ENCODE assay signal across 8 cellular contexts in the genomic region with DNA sequence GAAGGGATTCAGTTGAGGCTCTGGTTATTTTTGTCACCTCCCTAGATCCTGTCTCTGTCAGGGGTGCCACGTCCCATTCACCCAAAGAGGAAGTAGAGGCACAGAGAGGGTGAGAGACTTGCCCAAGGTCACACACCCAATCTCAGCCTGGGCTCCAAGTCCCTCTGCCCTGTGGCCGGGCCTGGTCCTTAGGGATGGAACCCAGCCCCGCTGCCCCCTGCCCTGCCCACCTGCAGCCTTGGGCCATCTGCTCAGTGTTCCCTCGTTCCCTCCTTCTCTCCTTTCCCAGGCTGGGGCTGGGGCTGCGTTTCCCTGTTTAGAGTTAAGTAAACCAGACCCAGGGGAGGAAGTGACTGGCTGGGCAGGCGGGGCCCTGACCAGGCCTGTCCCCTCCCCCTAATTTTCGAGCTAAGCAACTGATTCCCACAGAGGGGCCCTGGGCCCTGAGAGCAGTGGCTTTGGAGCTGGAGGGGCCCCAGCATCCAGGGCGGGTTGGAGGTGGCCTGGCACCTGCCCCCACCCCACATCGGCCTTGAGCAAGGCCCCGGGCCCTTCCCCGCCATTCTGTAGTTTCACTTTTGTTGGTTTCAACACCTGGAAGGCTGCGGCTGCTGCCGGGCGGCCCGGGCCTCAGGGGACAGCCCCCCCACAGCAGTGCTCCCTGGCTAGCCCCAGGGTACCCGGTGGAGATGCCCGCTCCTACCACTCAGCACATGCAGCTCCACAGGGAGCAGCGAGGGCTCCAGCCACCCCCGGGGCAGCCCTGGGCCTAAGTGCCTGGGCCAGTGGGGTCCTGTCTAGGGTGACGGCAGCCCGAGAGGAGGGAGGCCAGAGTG. TPM values are rescaled to one million over a fixed set of nuclear protein-coding genes. Genes with fewer than 3 reads are reported as not detected.
DNase-seq lines count a peak whose midpoint lies in the region; ATAC-seq and TF ChIP-seq lines count a peak whose summit lies in the region.

No MANE protein-coding gene starts in this region.

- peaks cover 8% of the 10 kb centered on the region for H3K36me3 Mint-ChIP-seq in activated naive CD8-positive, alpha-beta T cell treated with anti-CD3 and anti-CD28 coated beads for 36 hours

- H3K27ac Mint-ChIP-seq in activated naive CD8-positive, alpha-beta T cell treated with anti-CD3 and anti-CD28 coated beads for 36 hours = peak overlapping the region; percentile 91

- peaks cover 31% of the 10 kb centered on the region for H3K36me3 ChIP-seq in left ventricle myocardium inferior

- H3K4me1 Mint-ChIP-seq in activated naive CD8-positive, alpha-beta T cell treated with anti-CD3 and anti-CD28 coated beads for 36 hours = peaks cover 21% of the 10 kb centered on the region

- H3K4me3 Mint-ChIP-seq in activated naive CD8-positive, alpha-beta T cell treated with anti-CD3 and anti-CD28 coated beads for 36 hours = peak overlapping the region; percentile 91

- peak overlapping the region; percentile 94 for H3K27ac ChIP-seq in left ventricle myocardium inferior (replicated peaks)

- no peaks in the 10 kb centered on the region for H3K9me3 ChIP-seq in left ventricle myocardium inferior (replicated peaks)

- ATAC-seq in HG03045 (IDR thresholded peaks at IDR 0.05; ENCODE audit: unreplicated experiment) (peak; percentile 46), sciatic nerve (peak; percentile 52)

- peaks cover 57% of the 10 kb centered on the region for H3K4me1 ChIP-seq in left ventricle myocardium inferior

- no peaks in the 10 kb centered on the region for H3K27me3 ChIP-seq in left ventricle myocardium inferior (ENCODE audit: low read depth)

- H3K4me3 ChIP-seq in left ventricle myocardium inferior = peak overlapping the region; percentile 78

- no peaks in the 10 kb centered on the region for H3K9me3 Mint-ChIP-seq in activated naive CD8-positive, alpha-beta T cell treated with anti-CD3 and anti-CD28 coated beads for 36 hours

- no peaks in the 10 kb centered on the region for H3K27me3 Mint-ChIP-seq in activated naive CD8-positive, alpha-beta T cell treated with anti-CD3 and anti-CD28 coated beads for 36 hours

- intact Hi-C loops in left ventricle myocardium inferior (cut with micrococcal nuclease) = no loop called here
- intact Hi-C loops in sciatic nerve (cut with DNase I) = no loop called here

- TF ChIP-seq CTCF in left ventricle myocardium inferior (IDR thresholded peaks at IDR 0.05; ENCODE audit: borderline replicate concordance) = no peak

- DNase-seq in DMS 273 (lab: John Stamatoyannopoulos, UW; ENCODE audit: unreplicated experiment) (peak; percentile 64), DMS 273 treated with DMSO at 0.1 percent for 48 hours (lab: John Stamatoyannopoulos, UW) (no peak), SIG-M5 treated with dmso at 0.1 percent for 504 hours (lab: John Stamatoyannopoulos, UW; ENCODE audit: unreplicated experiment) (peak; percentile 82), left ventricle myocardium inferior (peak; percentile 66), sciatic nerve (ENCODE audit: low spot score) (peak; percentile 79), foreskin melanocyte (no peak)
- peak; percentile 71 for DNase-seq in activated naive CD8-positive, alpha-beta T cell treated with anti-CD3 and anti-CD28 coated beads for 36 hours

RNA-seq across cellular contexts. Expression of a gene that starts 1.5 kb away (rescaled TPM):
- total RNA-seq in activated naive CD8-positive, alpha-beta T cell treated with anti-CD3 and anti-CD28 coated beads for 36 hours = 100 to 1,000 TPM; 108 to 113 TPM
- total RNA-seq in left ventricle myocardium inferior (23.4 TPM), sciatic nerve (128 TPM)

RNA-seq across cellular contexts. Expression of a gene that starts 9.9 kb away (rescaled TPM):
- 100 to 1,000 TPM; 109 to 126 TPM for total RNA-seq in activated naive CD8-positive, alpha-beta T cell treated with anti-CD3 and anti-CD28 coated beads for 36 hours
- 436 TPM for total RNA-seq in left ventricle myocardium inferior
- 63.9 TPM for total RNA-seq in sciatic nerve

RNA-seq across cellular contexts. Expression of a gene that starts 30.2 kb away (rescaled TPM):
- not detected for total RNA-seq in activated naive CD8-positive, alpha-beta T cell treated with anti-CD3 and anti-CD28 coated beads for 36 hours
- total RNA-seq in left ventricle myocardium inferior = 3.7 TPM
- total RNA-seq in sciatic nerve = 46.7 TPM

RNA-seq across cellular contexts. Expression of a gene that starts 36.4 kb away (rescaled TPM):
- total RNA-seq in activated naive CD8-positive, alpha-beta T cell treated with anti-CD3 and anti-CD28 coated beads for 36 hours = 10 to 100 TPM; 11.6 to 13.1 TPM
- 6.1 TPM for total RNA-seq in left ventricle myocardium inferior
- total RNA-seq in sciatic nerve = 37.0 TPM

Comparison
In these comparisons a context has a peak if more than half of its experiments do, and no peak if none do; other contexts are left out.
1. DNase-seq: peak in DMS 273 (single experiment), SIG-M5 treated with dmso at 0.1 percent for 504 hours (single experiment), activated naive CD8-positive, alpha-beta T cell treated with anti-CD3 and anti-CD28 coated beads for 36 hours (single experiment), left ventricle myocardium inferior (single experiment) and sciatic nerve (single experiment); none in DMS 273 treated with DMSO at 0.1 percent for 48 hours (single experiment) and foreskin melanocyte (single experiment).
2. RNA of a gene that starts 30.2 kb away (total RNA-seq): 46.7 TPM in sciatic nerve (single experiment); 3.7 TPM in left ventricle myocardium inferior (single experiment) and not detected in activated naive CD8-positive, alpha-beta T cell treated with anti-CD3 and anti-CD28 coated beads for 36 hours; every median in the first group is over 10 times any median in the second.